Comparison of ENCODE assay signal across 25 cellular contexts in genomic region chr12:6861391-6861790, GRCh38. TPM values are rescaled to one million over a fixed set of nuclear protein-coding genes. Genes with fewer than 3 reads are reported as not detected.
DNase-seq lines count a peak whose midpoint lies in the region; ATAC-seq, FAIRE-seq and TF ChIP-seq lines count a peak whose summit lies in the region.
"Had no signal": no experiment of that assay in that cellular context is flagged by ENCODE, and none has a peak within 500 bp of the region (broad histone marks: within the 10 kb centered on the region; RNA-seq: fewer than 3 reads in every experiment).

No MANE protein-coding gene starts in this region.

- peaks cover 20% of the 10 kb centered on the region for H3F3A ChIP-seq in smooth muscle cell (ENCODE audit: low read depth)

- H3K4me2 ChIP-seq in smooth muscle cell: no peak overlapping the region
- H3K4me2 ChIP-seq: BLaER1 treated with 17β-estradiol and CSF1 and Interleukin-3, amounts not matched to agents 10 nM and 100 nM had no signal

- ATAC-seq in natural killer cell treated with Interleukin-12 subunit alpha and Interleukin-12 subunit beta and Interleukin-15 and Interleukin-18, amount 100 ng/mL, for 72 hours: no peak
- ATAC-seq in natural killer cell: no peak
- ATAC-seq in HG03135 (IDR thresholded peaks at IDR 0.05; ENCODE audit: unreplicated experiment): no peak

- H3K9ac ChIP-seq in kidney (ENCODE audit: low read length in 2 of 2): no peak overlapping the region
- H3K9ac ChIP-seq in smooth muscle cell (ENCODE audit: low read depth): no peak overlapping the region
- H3K9ac ChIP-seq: BLaER1 treated with 17β-estradiol and CSF1 and Interleukin-3, amounts not matched to agents 10 nM and 100 nM had no signal

- H3K4me1 Mint-ChIP-seq in natural killer cell treated with Interleukin-12 subunit alpha and Interleukin-12 subunit beta and Interleukin-15 and Interleukin-18, amount 100 ng/mL, for 72 hours (ENCODE audit: low read depth in 2 of 2): peaks cover 0 to under 1% of the 10 kb centered on the region in 2 donors
- H3K4me1 Mint-ChIP-seq in natural killer cell: no peaks in the 10 kb centered on the region
- peaks cover under 1% of the 10 kb centered on the region for H3K4me1 Mint-ChIP-seq in chondrocyte (ENCODE audit: low read depth)

- WGBS in smooth muscle cell (ENCODE audit: low lambda C conversion rate): over 99% methylated on average over 9 of the region's 9 CpGs

- peaks cover 46 to 72% of the 10 kb centered on the region in 2 donors for H3K36me3 ChIP-seq in kidney (ENCODE audit: control insufficient read depth in 1 of 2, insufficient read depth in 2 of 2, low read length in 2 of 2)
- H3K36me3 ChIP-seq in smooth muscle cell (ENCODE audit: low read depth): no peaks in the 10 kb centered on the region

- H3K4me1 ChIP-seq in kidney (ENCODE audit: control insufficient read depth in 1 of 2, insufficient read depth in 1 of 2, low read depth in 1 of 2, low read length in 2 of 2) (no peaks in the 10 kb centered on the region), smooth muscle cell (ENCODE audit: low read depth) (no peaks in the 10 kb centered on the region)
- H3K4me1 ChIP-seq: HAP-1 had no signal

- H3K4me3 ChIP-seq in kidney (ENCODE audit: low read length in 2 of 2) (no peak overlapping the region), smooth muscle cell (no peak overlapping the region)
- H3K4me3 ChIP-seq: BLaER1 treated with 17β-estradiol and CSF1 and Interleukin-3, amounts not matched to agents 10 nM and 100 nM; HAP-1 had no signal

- no peaks in the 10 kb centered on the region for H3K27me3 ChIP-seq in smooth muscle cell (ENCODE audit: low read depth)
- H3K27me3 ChIP-seq: BE2C; BLaER1 treated with 17β-estradiol and CSF1 and Interleukin-3, amounts not matched to agents 10 nM and 100 nM had no signal

- no peaks in the 10 kb centered on the region for H3K9me3 Mint-ChIP-seq in natural killer cell treated with Interleukin-12 subunit alpha and Interleukin-12 subunit beta and Interleukin-15 and Interleukin-18, amount 100 ng/mL, for 72 hours
- H3K9me3 Mint-ChIP-seq in natural killer cell (no peaks in the 10 kb centered on the region), chondrocyte (ENCODE audit: low read depth) (no peaks in the 10 kb centered on the region)
- H3K9me3 Mint-ChIP-seq: CD4-positive, alpha-beta memory T cell had no signal

- H3K4me3 Mint-ChIP-seq in natural killer cell treated with Interleukin-12 subunit alpha and Interleukin-12 subunit beta and Interleukin-15 and Interleukin-18, amount 100 ng/mL, for 72 hours: no peak overlapping the region
- H3K4me3 Mint-ChIP-seq in natural killer cell (no peak overlapping the region), chondrocyte (ENCODE audit: unreplicated experiment) (no peak overlapping the region)
- H3K4me3 Mint-ChIP-seq: CD14-positive monocyte; CD4-positive, alpha-beta memory T cell had no signal

- intact Hi-C loops in natural killer cell (cut with micrococcal nuclease) (no loop called here), kidney (cut with DNase I) (no loop called here)

- H3K9me3 ChIP-seq in kidney (ENCODE audit: control insufficient read depth in 1 of 2, low read length in 2 of 2): no peaks in the 10 kb centered on the region
- H3K9me3 ChIP-seq in smooth muscle cell (replicated peaks; ENCODE audit: low read depth): no peaks in the 10 kb centered on the region
- H3K9me3 ChIP-seq: BE2C; BLaER1 treated with 17β-estradiol and CSF1 and Interleukin-3, amounts not matched to agents 10 nM and 100 nM; HAP-1 had no signal

- no peak overlapping the region for H3K27ac Mint-ChIP-seq in natural killer cell treated with Interleukin-12 subunit alpha and Interleukin-12 subunit beta and Interleukin-15 and Interleukin-18, amount 100 ng/mL, for 72 hours
- H3K27ac Mint-ChIP-seq in natural killer cell (peak overlapping the region in 1 of 2 donors; percentile 40), chondrocyte (ENCODE audit: unreplicated experiment) (no peak overlapping the region)

- DNase-seq in natural killer cell treated with Interleukin-12 subunit alpha and Interleukin-12 subunit beta and Interleukin-15 and Interleukin-18, amount 100 ng/mL, for 72 hours (ENCODE audit: low spot score): peak; percentile 56
- no peak for DNase-seq in natural killer cell
- DNase-seq in chondrocyte (ENCODE audit: low spot score): peak; percentile 77
- peak; percentile 59 for DNase-seq in kidney
- no peak for DNase-seq in smooth muscle cell (lab: John Stamatoyannopoulos, UW; ENCODE audit: unreplicated experiment)
- no peak for DNase-seq in AG08396 (ENCODE audit: low spot score)
- no peak for DNase-seq in NCI-H82 (lab: John Stamatoyannopoulos, UW)
- DNase-seq: AML-193; BE2C; Calu3; CD4-positive, alpha-beta memory T cell; COR-L47; DMS53; DMS79 treated with DMSO at 0.1 percent for 48 hours; GF-D8; GOT3 had no signal

- no peak overlapping the region for H2AFZ ChIP-seq in smooth muscle cell (ENCODE audit: low read depth)

- H3K27me3 Mint-ChIP-seq in natural killer cell treated with Interleukin-12 subunit alpha and Interleukin-12 subunit beta and Interleukin-15 and Interleukin-18, amount 100 ng/mL, for 72 hours: no peaks in the 10 kb centered on the region
- H3K27me3 Mint-ChIP-seq in natural killer cell (ENCODE audit: low read depth in 2 of 2) (no peaks in the 10 kb centered on the region), chondrocyte (ENCODE audit: low read depth) (no peaks in the 10 kb centered on the region)
- H3K27me3 Mint-ChIP-seq: CD4-positive, alpha-beta memory T cell had no signal

- TF ChIP-seq CTCF in natural killer cell (IDR thresholded peaks at IDR 0.05): no peak
- TF ChIP-seq CTCF in chondrocyte (IDR thresholded peaks at IDR 0.05): no peak
- no peak for TF ChIP-seq CTCF in kidney (IDR thresholded peaks at IDR 0.05; ENCODE audit: borderline replicate concordance, extremely low read depth, insufficient read depth)
- no peak for TF ChIP-seq CTCF in smooth muscle cell (IDR thresholded peaks at IDR 0.05; ENCODE audit: borderline replicate concordance, insufficient read depth, poor library complexity, severe bottlenecking)

- no peaks in the 10 kb centered on the region for H4K20me1 ChIP-seq in smooth muscle cell (ENCODE audit: low read depth)

- H3K36me3 Mint-ChIP-seq in natural killer cell treated with Interleukin-12 subunit alpha and Interleukin-12 subunit beta and Interleukin-15 and Interleukin-18, amount 100 ng/mL, for 72 hours: peaks cover 15% of the 10 kb centered on the region
- H3K36me3 Mint-ChIP-seq in natural killer cell: peaks cover 6% of the 10 kb centered on the region
- H3K36me3 Mint-ChIP-seq in chondrocyte (ENCODE audit: low read depth): peaks cover 52% of the 10 kb centered on the region

- no peak for FAIRE-seq in kidney (lab: Jason Lieb, UNC)
- FAIRE-seq: A204.1, GM12891, GM18507, H54 had no signal

- no peaks in the 10 kb centered on the region for H3K79me2 ChIP-seq in smooth muscle cell (ENCODE audit: low read depth)

- H3K27ac ChIP-seq in kidney (ENCODE audit: low read depth in 2 of 2, low read length in 2 of 2) (no peak overlapping the region), smooth muscle cell (ENCODE audit: low read depth) (no peak overlapping the region)
- H3K27ac ChIP-seq: 22Rv1; BLaER1 treated with 17β-estradiol and CSF1 and Interleukin-3, amounts not matched to agents 10 nM and 100 nM had no signal

RNA-seq across cellular contexts. Expression of gene TPI1, which starts 5.9 kb away (rescaled TPM):
- 1,000 to 10,000 TPM; 1,157 to 1,903 TPM for total RNA-seq in natural killer cell treated with Interleukin-12 subunit alpha and Interleukin-12 subunit beta and Interleukin-15 and Interleukin-18, amount 100 ng/mL, for 72 hours
- total RNA-seq in natural killer cell (100 to 1,000 TPM; 167 to 196 (median 189) TPM), chondrocyte (430 to 562 TPM (median 551 TPM) in 3 replicates), kidney (437 TPM), smooth muscle cell (1,112 and 1,199 TPM in 2 replicates)
- polyA plus RNA-seq in kidney (ENCODE audit: insufficient read depth, low read depth, low replicate concordance) (1,220 TPM), smooth muscle cell (2,097 and 2,100 TPM in 2 replicates)

RNA-seq across cellular contexts. Expression of gene USP5, which starts 9.4 kb away (rescaled TPM):
- total RNA-seq in natural killer cell treated with Interleukin-12 subunit alpha and Interleukin-12 subunit beta and Interleukin-15 and Interleukin-18, amount 100 ng/mL, for 72 hours: 100 to 1,000 TPM in 1 of 2 donors, 10 to 100 TPM in 1; 91.7 to 105 TPM
- total RNA-seq in natural killer cell (10 to 100 TPM; 48.3 to 67.2 (median 57.2) TPM), chondrocyte (103 to 147 TPM (median 106 TPM) in 3 replicates), kidney (75.5 TPM), smooth muscle cell (51.3 and 52.5 TPM in 2 replicates)
- polyA plus RNA-seq in kidney (ENCODE audit: insufficient read depth, low read depth, low replicate concordance) (52.3 TPM), smooth muscle cell (63.1 and 64.9 TPM in 2 replicates)

RNA-seq across cellular contexts. Expression of gene CDCA3, which starts 10.3 kb away (rescaled TPM):
- 100 to 1,000 TPM in 1 of 2 donors, 10 to 100 TPM in 1; 40.7 to 105 TPM for total RNA-seq in natural killer cell treated with Interleukin-12 subunit alpha and Interleukin-12 subunit beta and Interleukin-15 and Interleukin-18, amount 100 ng/mL, for 72 hours
- 1 to 10 TPM; 1.4 to 3.3 (median 1.4) TPM for total RNA-seq in natural killer cell
- 4.1 to 7.5 TPM (median 5.6 TPM) in 3 replicates for total RNA-seq in chondrocyte
- total RNA-seq in kidney: 1.3 TPM
- 2.1 TPM for polyA plus RNA-seq in kidney (ENCODE audit: insufficient read depth, low read depth, low replicate concordance)
- 5.3 and 7.4 TPM in 2 replicates for total RNA-seq in smooth muscle cell
- 9.4 and 10.6 TPM in 2 replicates for polyA plus RNA-seq in smooth muscle cell

RNA-seq across cellular contexts. Expression of gene SPSB2, which starts 11.7 kb away (rescaled TPM):
- 1 to 10 TPM; 6.0 to 6.9 TPM for total RNA-seq in natural killer cell treated with Interleukin-12 subunit alpha and Interleukin-12 subunit beta and Interleukin-15 and Interleukin-18, amount 100 ng/mL, for 72 hours
- total RNA-seq in natural killer cell (10 to 100 TPM in 1 of 3 donors, 1 to 10 TPM in 2; 8.1 to 19.1 (median 8.4) TPM), chondrocyte (7.6 to 11.8 TPM (median 7.9 TPM) in 3 replicates), kidney (19.0 TPM), smooth muscle cell (2.3 and 2.5 TPM in 2 replicates)
- polyA plus RNA-seq in kidney (ENCODE audit: insufficient read depth, low read depth, low replicate concordance) (21.3 TPM), smooth muscle cell (5.9 and 7.9 TPM in 2 replicates)

RNA-seq across cellular contexts. Expression of gene GNB3, which starts 20.7 kb away (rescaled TPM):
- total RNA-seq in natural killer cell treated with Interleukin-12 subunit alpha and Interleukin-12 subunit beta and Interleukin-15 and Interleukin-18, amount 100 ng/mL, for 72 hours: not detected
- total RNA-seq in natural killer cell: not detected
- 10.2 to 11.5 TPM (median 10.9 TPM) in 3 replicates for total RNA-seq in chondrocyte
- total RNA-seq in kidney: 2.6 TPM
- 1.4 TPM for polyA plus RNA-seq in kidney (ENCODE audit: insufficient read depth, low read depth, low replicate concordance)
- total RNA-seq in smooth muscle cell: 4.0 and 6.2 TPM in 2 replicates
- 4.8 and 6.3 TPM in 2 replicates for polyA plus RNA-seq in smooth muscle cell
- total RNA-seq: Calu3 had no signal
- polyA plus RNA-seq: CD14-positive monocyte; CD4-positive, alpha-beta memory T cell had no signal

Comparison
In these comparisons a context has a peak if more than half of its experiments do, and no peak if none do; other contexts are left out.
1. DNase-seq: peak in natural killer cell treated with Interleukin-12 subunit alpha and Interleukin-12 subunit beta and Interleukin-15 and Interleukin-18, amount 100 ng/mL, for 72 hours (single experiment), chondrocyte (single experiment) and kidney (single experiment); none in natural killer cell (single experiment), smooth muscle cell (single experiment), AG08396 (single experiment) and NCI-H82 (single experiment).